13 cellular contexts compared by ENCODE assay signal in genomic region chr7:75989726-75990388, GRCh38. TPM values are rescaled to one million over a fixed set of nuclear protein-coding genes. Genes with fewer than 3 reads are reported as not detected.
DNase-seq lines count a peak whose midpoint lies in the region; ATAC-seq, FAIRE-seq and TF ChIP-seq lines count a peak whose summit lies in the region.
"Had no signal": no experiment of that assay in that cellular context is flagged by ENCODE, and none has a peak within 500 bp of the region (broad histone marks: within the 10 kb centered on the region; RNA-seq: fewer than 3 reads in every experiment).

No MANE protein-coding gene starts in this region.

- H3K27ac ChIP-seq in A549 (peak overlapping the region in 1 of 2 experiments; percentile 78; a peak in 3 of 6 replicates), cardiac muscle cell (peak overlapping the region; percentile 81), ovary (peak overlapping the region; percentile 79)
- H3K27ac ChIP-seq: SK-N-MC had no signal

- POLR2A ChIA-PET in A549 (lab: Yijun Ruan, JAX): interaction anchor here (1.1 kb wide), 1 partner anchor 74 kb away, joined by 3 read pairs; no protein-coding TSS in a partner anchor

- ATAC-seq in A549 (no peak), GM21723 (IDR thresholded peaks at IDR 0.05; ENCODE audit: unreplicated experiment) (no peak)

- TF ChIP-seq CTCF in A549 (IDR thresholded peaks at IDR 0.05) (no peak), cardiac muscle cell (IDR thresholded peaks at IDR 0.05; ENCODE audit: low read depth, low read length) (no peak), ovary (IDR thresholded peaks at IDR 0.05) (no peak)

- WGBS in A549 (ENCODE audit: missing lambda C conversion rate): 79% methylated on average over 15 of the region's 15 CpGs
- WGBS in ovary, 3 donors: 37 to 43% (median 40%) methylated on average over 15 of the region's 15 CpGs

- DNase-seq in A549 (ENCODE audit: low read depth in 1 of 2, low spot score in 1 of 2) (no peak), M059J (ENCODE audit: low read depth) (peak; percentile 18), cardiac muscle cell (ENCODE audit: low read depth in 1 of 2, low spot score in 1 of 2) (no peak), ovary (peak in 4 of 5 donors; percentile 62 to 72 (median 66)), NCI-H2171 (lab: John Stamatoyannopoulos, UW) (no peak), NOMO-1 treated with DMSO at 0.1 percent for 48 hours (lab: John Stamatoyannopoulos, UW; ENCODE audit: unreplicated experiment) (no peak), pons (ENCODE audit: low spot score) (no peak)
- DNase-seq: activated CD8-positive, alpha-beta memory T cell treated with anti-CD3 and anti-CD28 coated beads for 24 hours; central memory CD4-positive, alpha-beta T cell; NCI-H2227 treated with DMSO at 0.1 percent for 48 hours; stimulated activated CD4-positive, alpha-beta T cell treated with anti-CD3 and anti-CD28 coated beads, Interleukin-4, amount 100 ng/mL, for 1 hour had no signal

- no peak for TF ChIP-seq POLR2A in A549 (IDR thresholded peaks at IDR 0.05; ENCODE audit: low read length)
- TF ChIP-seq POLR2A in ovary (IDR thresholded peaks at IDR 0.05): no peak

- no peaks in the 10 kb centered on the region for H3K27me3 ChIP-seq in cardiac muscle cell
- H3K27me3 ChIP-seq in ovary: no peaks in the 10 kb centered on the region

- H3K4me1 ChIP-seq in A549 (peaks cover 35% of the 10 kb centered on the region), cardiac muscle cell (ENCODE audit: low read depth) (peaks cover 25% of the 10 kb centered on the region), ovary (ENCODE audit: insufficient read depth) (peaks cover 32% of the 10 kb centered on the region)

- TF ChIP-seq EP300 in A549 (IDR thresholded peaks at IDR 0.05) (no peak), ovary (IDR thresholded peaks at IDR 0.05) (no peak)

- H3K4me2 ChIP-seq in A549: peak overlapping the region; percentile 45; the same call in 2 of the 3 replicates

- TF ChIP-seq RAD21 in A549 (conservative IDR thresholded peaks at IDR 0.05 in 1 of 2, IDR thresholded peaks at IDR 0.05 in 1 of 2): no peak

- H3K36me3 ChIP-seq in cardiac muscle cell: no peaks in the 10 kb centered on the region
- H3K36me3 ChIP-seq in ovary: no peaks in the 10 kb centered on the region

- intact Hi-C loops in ovary (cut with DNase I): loop anchor here in 1 of 4 donors (10.0 kb wide), 1 partner anchor 115 kb away; the partner anchor contains the start of gene RHBDD2

- no peak for FAIRE-seq in A549 (lab: Jason Lieb, UNC)

- CTCF ChIA-PET in A549 (lab: Yijun Ruan, JAX): interaction anchor here (0.6 to 1.9 kb wide), 2 partner anchors 30 to 285 kb away, joined by 4 to 7 read pairs; no protein-coding TSS in a partner anchor

- no peak overlapping the region for H3K4me3 ChIP-seq in A549
- H3K4me3 ChIP-seq in cardiac muscle cell: no peak overlapping the region
- H3K4me3 ChIP-seq in ovary: no peak overlapping the region
- H3K4me3 ChIP-seq: SK-N-MC had no signal

- no peaks in the 10 kb centered on the region for H3K9me3 ChIP-seq in A549
- no peaks in the 10 kb centered on the region for H3K9me3 ChIP-seq in cardiac muscle cell (ENCODE audit: low read depth)
- no peaks in the 10 kb centered on the region for H3K9me3 ChIP-seq in ovary

TF ChIP-seq in A549, 52 proteins besides CTCF, POLR2A, EP300 and RAD21:
- TF ChIP-seq HEYL (CRISPR knock-in tag; IDR thresholded peaks at IDR 0.05): no peak
- TF ChIP-seq NFE2L2 (conservative IDR thresholded peaks at IDR 0.05; ENCODE audit: low read length): no peak
- TF ChIP-seq EHF (CRISPR knock-in tag; IDR thresholded peaks at IDR 0.05): no peak
- TF ChIP-seq, protein P1, sequence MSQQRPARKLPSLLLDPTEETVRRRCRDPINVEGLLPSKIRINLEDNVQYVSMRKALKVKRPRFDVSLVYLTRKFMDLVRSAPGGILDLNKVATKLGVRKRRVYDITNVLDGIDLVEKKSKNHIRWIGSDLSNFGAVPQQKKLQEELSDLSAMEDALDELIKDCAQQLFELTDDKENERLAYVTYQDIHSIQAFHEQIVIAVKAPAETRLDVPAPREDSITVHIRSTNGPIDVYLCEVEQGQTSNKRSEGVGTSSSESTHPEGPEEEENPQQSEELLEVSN (IDR thresholded peaks at IDR 0.05; ENCODE audit: borderline replicate concordance, low read depth): no peak
- TF ChIP-seq PHF8 (IDR thresholded peaks at IDR 0.05; ENCODE audit: borderline replicate concordance, low read depth): no peak
- TF ChIP-seq SMC3 (IDR thresholded peaks at IDR 0.05): no peak
- TF ChIP-seq CEBPB (IDR thresholded peaks at IDR 0.05): no peak
- no peak for TF ChIP-seq ZNF302 (CRISPR knock-in tag; IDR thresholded peaks at IDR 0.05)
- no peak for TF ChIP-seq JUN (IDR thresholded peaks at IDR 0.05)
- no peak for TF ChIP-seq JUNB (IDR thresholded peaks at IDR 0.05)
- no peak for TF ChIP-seq CBX2 (IDR thresholded peaks at IDR 0.05; ENCODE audit: borderline replicate concordance, low read depth)
- TF ChIP-seq RNF2 (IDR thresholded peaks at IDR 0.05; ENCODE audit: borderline replicate concordance, low read depth): no peak
- TF ChIP-seq HOXB5 (CRISPR knock-in tag; IDR thresholded peaks at IDR 0.05): no peak
- no peak for TF ChIP-seq POLR2AphosphoS2 (conservative IDR thresholded peaks at IDR 0.05; ENCODE audit: low read length)
- no peak for TF ChIP-seq FOSL2 (IDR thresholded peaks at IDR 0.05)
- no peak for TF ChIP-seq FOSL2 (CRISPR knock-in tag; IDR thresholded peaks at IDR 0.05)
- TF ChIP-seq MAZ (IDR thresholded peaks at IDR 0.05; ENCODE audit: borderline replicate concordance, low read depth, low read length): no peak
- no peak for TF ChIP-seq RFX5 (IDR thresholded peaks at IDR 0.05)
- no peak for TF ChIP-seq ZFP36 (IDR thresholded peaks at IDR 0.05; ENCODE audit: borderline replicate concordance, partially characterized antibody)

RNA-seq across cellular contexts. Expression of gene TMEM120A, which starts 4.5 kb away (rescaled TPM):
- 53.8 and 77.6 TPM in 2 replicates for polyA plus RNA-seq in A549 (2011; rRNA removed)
- polyA plus RNA-seq in A549 (2012; cell fraction: cytosol; rRNA removed): 44.0 and 69.1 TPM in 2 replicates
- 86.4 and 96.6 TPM in 2 replicates for polyA plus RNA-seq in A549 (2012; cell fraction: nucleus; rRNA removed)
- polyA plus RNA-seq in A549 (2017; fragmentation: RNase III; extraction: RNeasy Plus Mini Kit Qiagen cat#74134 plus additional on column Dnase treatment): 35.1 to 48.0 TPM (median 46.0 TPM) in 3 replicates
- polyA minus RNA-seq in A549 (2011; rRNA and poly(A)+ RNA removed): 66.9 and 80.3 TPM in 2 replicates
- 15.7 and 19.6 TPM in 2 replicates for total RNA-seq in M059J (2014; rRNA removed; shearing (Covaris generic))
- total RNA-seq in cardiac muscle cell: 20.0 and 24.6 TPM in 2 replicates
- polyA plus RNA-seq in cardiac muscle cell: 56.9 and 69.9 TPM in 2 replicates
- total RNA-seq in ovary: 100 to 1,000 TPM in 3 of 7 donors, 10 to 100 TPM in 4; 44.4 to 140 (median 89.5) TPM
- 100 to 1,000 TPM; 114 to 170 TPM for polyA plus RNA-seq in ovary

RNA-seq across cellular contexts. Expression of gene STYXL1, which starts 57.9 kb away (rescaled TPM):
- polyA plus RNA-seq in A549 (2011; rRNA removed): 73.8 and 76.8 TPM in 2 replicates
- polyA plus RNA-seq in A549 (2012; cell fraction: cytosol; rRNA removed): 40.4 and 43.5 TPM in 2 replicates
- polyA plus RNA-seq in A549 (2012; cell fraction: nucleus; rRNA removed): 28.7 and 47.4 TPM in 2 replicates
- 36.0 to 39.9 TPM (median 39.1 TPM) in 3 replicates for polyA plus RNA-seq in A549 (2017; fragmentation: RNase III; extraction: RNeasy Plus Mini Kit Qiagen cat#74134 plus additional on column Dnase treatment)
- 23.3 and 32.1 TPM in 2 replicates for polyA minus RNA-seq in A549 (2011; rRNA and poly(A)+ RNA removed)
- total RNA-seq in M059J (2014; rRNA removed; shearing (Covaris generic)): 69.8 and 77.7 TPM in 2 replicates
- total RNA-seq in cardiac muscle cell: 46.7 and 66.3 TPM in 2 replicates
- polyA plus RNA-seq in cardiac muscle cell: 87.8 and 92.0 TPM in 2 replicates
- total RNA-seq in ovary: 10 to 100 TPM; 15.7 to 37.4 (median 26.5) TPM
- polyA plus RNA-seq in ovary: 10 to 100 TPM; 32.0 to 39.9 TPM

RNA-seq across cellular contexts. Expression of gene MDH2, which starts 58.0 kb away (rescaled TPM):
- polyA plus RNA-seq in A549 (2011; rRNA removed) (164 and 190 TPM in 2 replicates), A549 (2017; fragmentation: RNase III; extraction: RNeasy Plus Mini Kit Qiagen cat#74134 plus additional on column Dnase treatment) (223 to 236 TPM (median 226 TPM) in 3 replicates), cardiac muscle cell (632 and 705 TPM in 2 replicates), ovary (10 to 100 TPM; 65.7 to 84.5 TPM)
- 318 and 333 TPM in 2 replicates for polyA plus RNA-seq in A549 (2012; cell fraction: cytosol; rRNA removed)
- 328 and 364 TPM in 2 replicates for polyA plus RNA-seq in A549 (2012; cell fraction: nucleus; rRNA removed)
- 418 and 525 TPM in 2 replicates for polyA minus RNA-seq in A549 (2011; rRNA and poly(A)+ RNA removed)
- total RNA-seq in M059J (2014; rRNA removed; shearing (Covaris generic)): 90.7 and 117 TPM in 2 replicates
- total RNA-seq in cardiac muscle cell (242 and 306 TPM in 2 replicates), ovary (100 to 1,000 TPM in 4 of 7 donors, 10 to 100 TPM in 3; 38.4 to 124 (median 109) TPM)

Comparison
In these comparisons a context has a peak if more than half of its experiments do, and no peak if none do; other contexts are left out.
1. DNase-seq: peak in M059J (single experiment) and ovary (4 of 5); none in A549 (0 of 2), cardiac muscle cell (0 of 2), NCI-H2171 (single experiment), NOMO-1 treated with DMSO at 0.1 percent for 48 hours (single experiment) and pons (single experiment).